ENCODE assay signal across 1 cellular context in genomic region chr11:134332189-134332631, GRCh38.
TF ChIP-seq lines count a peak whose summit lies in the region.

No MANE protein-coding gene starts in this region.

TF ChIP-seq in neural cell, 6 proteins besides CTCF, POLR2A, EP300 and RAD21 (continued from another document):
- no peak for TF ChIP-seq EZH2 (IDR thresholded peaks at IDR 0.05; ENCODE audit: borderline replicate concordance, insufficient read depth, low read length, poor library complexity, severe bottlenecking)
